ENCODE assay signal across 10 cellular contexts in genomic region chr1:14924012-14924452, GRCh38.
DNase-seq lines count a peak whose midpoint lies in the region; ATAC-seq and TF ChIP-seq lines count a peak whose summit lies in the region.
"Had no signal": no experiment of that assay in that cellular context is flagged by ENCODE, and none has a peak within 500 bp of the region (broad histone marks: within the 10 kb centered on the region; RNA-seq: fewer than 3 reads in every experiment).

No MANE protein-coding gene starts in this region.

- TF ChIP-seq CTCF in heart left ventricle (IDR thresholded peaks at IDR 0.05): no peak
- TF ChIP-seq CTCF in prostate gland (IDR thresholded peaks at IDR 0.05): no peak

- DNase-seq in SIG-M5 treated with dmso at 0.1 percent for 504 hours (lab: John Stamatoyannopoulos, UW; ENCODE audit: unreplicated experiment) (peak; percentile 43), SIG-M5 (lab: John Stamatoyannopoulos, UW) (no peak), NT2/D1 (ENCODE audit: low read depth, low spot score) (no peak), heart left ventricle (peak; percentile 75 to 85 (median 79)), prostate gland (ENCODE audit: low spot score) (peak; percentile 63)
- peak; percentile 63 for DNase-seq in activated naive CD8-positive, alpha-beta T cell treated with anti-CD3 and anti-CD28 coated beads, Interleukin-2, amount 10 ng/mL, durations not matched to agents 7 days and 5 days
- DNase-seq in effector CD8-positive, alpha-beta T cell (lab: John Stamatoyannopoulos, UW): no peak

- 0 to 1% (median 0%) methylated on average over 18 to 76 of the region's 76 CpGs for WGBS in heart left ventricle, 4 donors
- 0% methylated on average over 31 of the region's 76 CpGs for WGBS in prostate gland

- peaks cover 42% of the 10 kb centered on the region for H3K27me3 Mint-ChIP-seq in activated naive CD8-positive, alpha-beta T cell treated with anti-CD3 and anti-CD28 coated beads, Interleukin-2, amount 10 ng/mL, durations not matched to agents 7 days and 5 days

- no peaks in the 10 kb centered on the region for H3K36me3 Mint-ChIP-seq in activated naive CD8-positive, alpha-beta T cell treated with anti-CD3 and anti-CD28 coated beads, Interleukin-2, amount 10 ng/mL, durations not matched to agents 7 days and 5 days
- H3K36me3 Mint-ChIP-seq: activated naive CD4-positive, alpha-beta T cell treated with anti-CD3 and anti-CD28 coated beads, Interleukin-2, amount 50 U/mL, for 24 hours had no signal

- peak overlapping the region; percentile 53 for H3K4me3 ChIP-seq in NT2/D1 (ENCODE audit: insufficient read length, low read depth)
- peak overlapping the region in 9 of 12 donors; percentile 15 to 91 (median 70) for H3K4me3 ChIP-seq in heart left ventricle
- H3K4me3 ChIP-seq in prostate gland: peak overlapping the region; percentile 47 to 60

- intact Hi-C loops in heart left ventricle (cut with DNase I): loop anchor here in 8 of 10 donors (2.0 to 5.0 kb wide), 3 partner anchors 97 to 103 kb away; no protein-coding TSS in a partner anchor
- intact Hi-C loops in prostate gland (cut with DNase I): loop anchor here (2.0 kb wide), 1 partner anchor 105 kb away; no protein-coding TSS in a partner anchor

- H3K4me3 Mint-ChIP-seq in activated naive CD8-positive, alpha-beta T cell treated with anti-CD3 and anti-CD28 coated beads, Interleukin-2, amount 10 ng/mL, durations not matched to agents 7 days and 5 days: no peak overlapping the region

- H3K9ac ChIP-seq in NT2/D1 (ENCODE audit: insufficient read length, low read depth): peak overlapping the region; percentile 61

- no peaks in the 10 kb centered on the region for H3K9me3 Mint-ChIP-seq in activated naive CD8-positive, alpha-beta T cell treated with anti-CD3 and anti-CD28 coated beads, Interleukin-2, amount 10 ng/mL, durations not matched to agents 7 days and 5 days
- H3K9me3 Mint-ChIP-seq: activated naive CD4-positive, alpha-beta T cell treated with anti-CD3 and anti-CD28 coated beads, Interleukin-2, amount 50 U/mL, for 24 hours had no signal

- H3K4me1 Mint-ChIP-seq in activated naive CD8-positive, alpha-beta T cell treated with anti-CD3 and anti-CD28 coated beads, Interleukin-2, amount 10 ng/mL, durations not matched to agents 7 days and 5 days: peaks cover 4% of the 10 kb centered on the region

- ATAC-seq in activated naive CD8-positive, alpha-beta T cell treated with anti-CD3 and anti-CD28 coated beads, Interleukin-2, amount 10 ng/mL, durations not matched to agents 7 days and 5 days (ENCODE audit: low read depth): peak; percentile 70
- ATAC-seq in heart left ventricle: peak in 3 of 4 donors; percentile 73 to 84 (median 77)
- ATAC-seq in HG02571 (IDR thresholded peaks at IDR 0.05; ENCODE audit: unreplicated experiment): no peak

- no peaks in the 10 kb centered on the region for H3K9me3 ChIP-seq in NT2/D1 (ENCODE audit: insufficient read depth, low read length)
- no peaks in the 10 kb centered on the region for H3K9me3 ChIP-seq in heart left ventricle
- no peaks in the 10 kb centered on the region for H3K9me3 ChIP-seq in prostate gland
- H3K9me3 ChIP-seq: tibial nerve had no signal

- peaks cover 2% of the 10 kb centered on the region for H3K36me3 ChIP-seq in NT2/D1 (ENCODE audit: insufficient read depth, insufficient read length, low read length)
- no peaks in the 10 kb centered on the region for H3K36me3 ChIP-seq in heart left ventricle
- H3K36me3 ChIP-seq in prostate gland: no peaks in the 10 kb centered on the region
- H3K36me3 ChIP-seq: tibial nerve had no signal

- H3K27me3 ChIP-seq in NT2/D1 (ENCODE audit: insufficient read depth, insufficient read length) (peaks cover 6% of the 10 kb centered on the region), heart left ventricle (peaks cover 0 to 33% (median 6%) of the 10 kb centered on the region in 9 donors), prostate gland (replicated peaks; ENCODE audit: insufficient read depth) (no peaks in the 10 kb centered on the region)

- POLR2A ChIA-PET in activated naive CD8-positive, alpha-beta T cell treated with anti-CD3 and anti-CD28 coated beads, Interleukin-2, amount 10 ng/mL, durations not matched to agents 7 days and 5 days (lab: Charles Lee): no interaction called here

- H3K27ac ChIP-seq in heart left ventricle (peak overlapping the region in 1 of 12 donors; percentile 66), prostate gland (peak overlapping the region in 1 of 2 donors; percentile 53)

- H3K4me1 ChIP-seq in NT2/D1 (ENCODE audit: insufficient read depth, insufficient read length): peaks cover 11% of the 10 kb centered on the region
- H3K4me1 ChIP-seq in heart left ventricle: peaks cover 0 to 23% (median 13%) of the 10 kb centered on the region in 12 donors
- H3K4me1 ChIP-seq in prostate gland (replicated peaks): no peaks in the 10 kb centered on the region

- TF ChIP-seq POLR2A in heart left ventricle (IDR thresholded peaks at IDR 0.05) (no peak), prostate gland (IDR thresholded peaks at IDR 0.05) (peak; percentile 18)

- no peak overlapping the region for H3K27ac Mint-ChIP-seq in activated naive CD8-positive, alpha-beta T cell treated with anti-CD3 and anti-CD28 coated beads, Interleukin-2, amount 10 ng/mL, durations not matched to agents 7 days and 5 days
- H3K27ac Mint-ChIP-seq: activated naive CD4-positive, alpha-beta T cell treated with anti-CD3 and anti-CD28 coated beads, Interleukin-2, amount 50 U/mL, for 24 hours had no signal

Comparison
In these comparisons a context has a peak if more than half of its experiments do, and no peak if none do; other contexts are left out.
1. DNase-seq: peak in SIG-M5 treated with dmso at 0.1 percent for 504 hours (single experiment), activated naive CD8-positive, alpha-beta T cell treated with anti-CD3 and anti-CD28 coated beads, Interleukin-2, amount 10 ng/mL, durations not matched to agents 7 days and 5 days (single experiment), heart left ventricle (5 of 5) and prostate gland (single experiment); none in SIG-M5 (single experiment), NT2/D1 (single experiment) and effector CD8-positive, alpha-beta T cell (single experiment).
2. Peak in every context shown above with its lines, with median percentiles within 50 percentile points of each other: H3K4me3 ChIP-seq.